ENCODE assay signal across 12 cellular contexts in the genomic region with DNA sequence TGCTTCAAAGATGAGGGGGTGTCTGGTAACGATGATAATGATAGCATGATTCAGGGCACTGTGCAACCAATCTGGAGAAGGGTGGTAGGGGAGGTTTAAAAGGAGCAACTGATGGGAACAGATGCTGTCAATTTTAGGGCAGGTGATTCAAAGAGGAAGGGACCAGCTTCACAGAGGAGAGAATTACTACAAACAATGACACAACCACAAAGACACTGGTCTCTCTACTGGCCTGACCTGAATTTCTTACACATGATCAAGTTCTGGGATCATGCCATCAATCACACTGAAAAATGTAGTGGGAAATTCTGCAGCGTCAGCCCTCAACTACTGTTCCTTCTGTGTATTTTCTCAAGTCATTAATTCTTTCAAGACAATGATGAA. TPM values are rescaled to one million over a fixed set of nuclear protein-coding genes. Genes with fewer than 3 reads are reported as not detected.
DNase-seq lines count a peak whose midpoint lies in the region; ATAC-seq and TF ChIP-seq lines count a peak whose summit lies in the region.
"Had no signal": no experiment of that assay in that cellular context is flagged by ENCODE, and none has a peak within 500 bp of the region (broad histone marks: within the 10 kb centered on the region; RNA-seq: fewer than 3 reads in every experiment).

No MANE protein-coding gene starts in this region.

- intact Hi-C loops in heart left ventricle (cut with DNase I) (loop anchor here in 9 of 10 donors (5.0 to 10.0 kb wide), 7 partner anchors 86 to 916 kb away; a partner anchor contains a TSS), Right ventricle myocardium inferior (cut with DNase I) (loop anchor here (5.0 to 10.0 kb wide), 2 partner anchors 99 to 914 kb away; a partner anchor contains a TSS), lower lobe of right lung (cut with DNase I) (no loop called here), upper lobe of right lung (cut with DNase I) (no loop called here)

- in situ Hi-C loops in astrocyte of the spinal cord (cut with HindIII; ENCODE audit: low sequenced_read_pairs), result no loop called here

- TF ChIP-seq CTCF in heart left ventricle (IDR thresholded peaks at IDR 0.05) (no peak), astrocyte of the spinal cord (IDR thresholded peaks at IDR 0.05; ENCODE audit: low read depth, low read length) (no peak), lower lobe of right lung (IDR thresholded peaks at IDR 0.05) (no peak), upper lobe of right lung (IDR thresholded peaks at IDR 0.05) (no peak)

- H3K27me3 ChIP-seq in heart left ventricle (no peaks in the 10 kb centered on the region), lower lobe of right lung (ENCODE audit: low read depth) (no peaks in the 10 kb centered on the region), upper lobe of right lung (no peaks in the 10 kb centered on the region)
- H3K27me3 ChIP-seq: Peyer's patch, uterus had no signal

- H3K9me3 ChIP-seq in heart left ventricle (no peaks in the 10 kb centered on the region), lower lobe of right lung (no peaks in the 10 kb centered on the region), upper lobe of right lung (no peaks in the 10 kb centered on the region)
- H3K9me3 ChIP-seq: Peyer's patch, uterus had no signal

- H3K4me3 ChIP-seq in heart left ventricle (no peak overlapping the region), astrocyte of the spinal cord (ENCODE audit: low read depth, low read length) (no peak overlapping the region), lower lobe of right lung (no peak overlapping the region), upper lobe of right lung (no peak overlapping the region)
- H3K4me3 ChIP-seq: Peyer's patch, uterus had no signal

- H3K27ac ChIP-seq in heart left ventricle (peak overlapping the region in 9 of 12 donors; percentile 26 to 82 (median 62)), lower lobe of right lung (peak overlapping the region; percentile 72), upper lobe of right lung (peak overlapping the region; percentile 56)

- DNase-seq in heart left ventricle (no peak), Right ventricle myocardium inferior (ENCODE audit: missing footprints) (no peak), astrocyte of the spinal cord (ENCODE audit: low read depth, low spot score) (peak; percentile 33), lower lobe of right lung (no peak), upper lobe of right lung (no peak), mesenteric fat pad (ENCODE audit: low spot score) (no peak), COLO829 (ENCODE audit: low spot score) (no peak), dedifferentiated amniotic fluid mesenchymal stem cell (ENCODE audit: extremely low spot score) (no peak)
- DNase-seq: activated CD4-positive, alpha-beta T cell treated with anti-CD3 and anti-CD28 coated beads, Interleukin-2, amount 50 U/mL, for 4 hours; Peyer's patch; stimulated activated CD4-positive, alpha-beta T cell treated with anti-CD3 and anti-CD28 coated beads, Interleukin-4, amount 100 ng/mL, for 4 hours; uterus had no signal

- ATAC-seq in heart left ventricle (no peak), Right ventricle myocardium inferior (no peak), lower lobe of right lung (no peak), upper lobe of right lung (no peak)

- TF ChIP-seq POLR2A in heart left ventricle (IDR thresholded peaks at IDR 0.05), result no peak

- H3K4me1 ChIP-seq in heart left ventricle (peaks cover 2 to 56% (median 22%) of the 10 kb centered on the region in 12 donors), lower lobe of right lung (peaks cover 25% of the 10 kb centered on the region), upper lobe of right lung (peaks cover 29% of the 10 kb centered on the region)

- WGBS in heart left ventricle, 4 donors, result 84 to 93% (median 88%) methylated on average over 2 of the region's 2 CpGs

- peaks cover 0 to 13% (median 9%) of the 10 kb centered on the region in 9 donors for H3K36me3 ChIP-seq in heart left ventricle
- H3K36me3 ChIP-seq in lower lobe of right lung, result peaks cover 10% of the 10 kb centered on the region
- H3K36me3 ChIP-seq in upper lobe of right lung, result peaks cover 11% of the 10 kb centered on the region
- H3K36me3 ChIP-seq: uterus had no signal

RNA-seq across cellular contexts. Expression of a gene that starts 2.6 kb away (rescaled TPM):
- total RNA-seq in heart left ventricle, result 100 to 1,000 TPM in 8 of 9 donors, 10 to 100 TPM in 1; 97.0 to 221 (median 160) TPM
- polyA plus RNA-seq in heart left ventricle, result 100 to 1,000 TPM in 1 of 2 donors, 10 to 100 TPM in 1; 30.5 to 163 TPM
- 146 TPM for total RNA-seq in Right ventricle myocardium inferior
- total RNA-seq in lower lobe of right lung, result 166 TPM
- total RNA-seq in upper lobe of right lung, result 184 TPM
- 238 TPM for total RNA-seq in mesenteric fat pad

Comparison
In these comparisons a context has a peak if more than half of its experiments do, and no peak if none do; other contexts are left out.
1. intact Hi-C loops: an anchor here in heart left ventricle (5.0 to 10.0 kb wide) and Right ventricle myocardium inferior (5.0 to 10.0 kb wide); none called in lower lobe of right lung and upper lobe of right lung.